12 cellular contexts compared by ENCODE assay signal in the genomic region with DNA sequence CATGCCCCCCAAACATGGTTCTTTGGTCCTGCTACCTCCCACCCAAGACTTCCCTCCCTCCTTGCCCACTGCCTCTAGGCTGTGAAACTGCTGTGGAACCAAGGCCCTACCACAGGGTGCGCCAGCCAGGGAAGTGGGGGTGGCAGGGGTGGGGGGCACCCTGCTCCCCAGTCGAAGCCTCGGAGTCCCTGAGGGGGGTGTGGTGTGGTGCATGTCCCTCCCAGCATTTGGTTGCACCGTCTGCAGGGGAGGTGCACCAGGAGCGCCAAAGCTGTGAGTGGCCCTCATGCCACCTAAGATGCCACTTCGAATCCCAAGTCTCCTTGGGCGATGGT. TPM values are rescaled to one million over a fixed set of nuclear protein-coding genes. Genes with fewer than 3 reads are reported as not detected.
DNase-seq lines count a peak whose midpoint lies in the region; ATAC-seq and FAIRE-seq lines count a peak whose summit lies in the region.
"Had no signal": no experiment of that assay in that cellular context is flagged by ENCODE, and none has a peak within 500 bp of the region (broad histone marks: within the 10 kb centered on the region; RNA-seq: fewer than 3 reads in every experiment).

No MANE protein-coding gene starts in this region.

- WGBS in aorta, 2 donors: 84 to 86% methylated on average over 7 of the region's 7 CpGs

- intact Hi-C loops in aorta (cut with DNase I): no loop called here

- H3K4me1 Mint-ChIP-seq in activated T-helper 17 cell treated with anti-CD3 and anti-CD28 coated beads, Interleukin-2, amount 50 U/mL, for 72 hours: no peaks in the 10 kb centered on the region

- no peaks in the 10 kb centered on the region for H3K27me3 ChIP-seq in BLaER1 treated with 17β-estradiol and CSF1 and Interleukin-3, amounts not matched to agents 10 nM and 100 nM
- no peaks in the 10 kb centered on the region for H3K27me3 ChIP-seq in muscle layer of duodenum (ENCODE audit: low read depth, low read length)
- no peaks in the 10 kb centered on the region for H3K27me3 ChIP-seq in aorta (ENCODE audit: control insufficient read depth in 1 of 2, insufficient read depth in 2 of 2, low read length in 1 of 2)

- H4K20me1 ChIP-seq in BLaER1 treated with 17β-estradiol and CSF1 and Interleukin-3, amounts not matched to agents 10 nM and 100 nM: peaks cover 32 to 66% (median 56%) of the 10 kb centered on the region in 11 experiments; a peak in 21 of 22 replicates

- H3K4me3 ChIP-seq in BLaER1 treated with 17β-estradiol and CSF1 and Interleukin-3, amounts not matched to agents 10 nM and 100 nM: peak overlapping the region; percentile 75 to 98 (median 88)
- peak overlapping the region; percentile 26 to 82 for H3K4me3 ChIP-seq in muscle layer of duodenum (ENCODE audit: low read depth in 1 of 2, low read length in 2 of 2)
- H3K4me3 ChIP-seq in aorta (ENCODE audit: low read length in 2 of 2): no peak overlapping the region

- peak overlapping the region; percentile 91 for H3K4me3 Mint-ChIP-seq in activated T-helper 17 cell treated with anti-CD3 and anti-CD28 coated beads, Interleukin-2, amount 50 U/mL, for 72 hours
- H3K4me3 Mint-ChIP-seq: brain had no signal

- H3K27ac ChIP-seq in BLaER1 treated with 17β-estradiol and CSF1 and Interleukin-3, amounts not matched to agents 10 nM and 100 nM: peak overlapping the region; percentile 78 to 95 (median 92)
- H3K27ac ChIP-seq in muscle layer of duodenum (ENCODE audit: low read length) (no peak overlapping the region), aorta (ENCODE audit: low read depth in 1 of 2, low read length in 2 of 2) (no peak overlapping the region)

- peaks cover 14 to 43% (median 38%) of the 10 kb centered on the region in 11 experiments for H3K36me3 ChIP-seq in BLaER1 treated with 17β-estradiol and CSF1 and Interleukin-3, amounts not matched to agents 10 nM and 100 nM
- H3K36me3 ChIP-seq in muscle layer of duodenum (ENCODE audit: control insufficient read depth in 1 of 2, insufficient read depth in 2 of 2, low read length in 2 of 2) (peaks cover 0 to 18% of the 10 kb centered on the region in 2 donors), aorta (ENCODE audit: control insufficient read depth in 1 of 2, insufficient read depth in 2 of 2, low read length in 1 of 2) (no peaks in the 10 kb centered on the region)

- H3K9ac ChIP-seq in BLaER1 treated with 17β-estradiol and CSF1 and Interleukin-3, amounts not matched to agents 10 nM and 100 nM: peak overlapping the region; percentile 86 to 93 (median 91)

- no peaks in the 10 kb centered on the region for H3K9me3 Mint-ChIP-seq in activated T-helper 17 cell treated with anti-CD3 and anti-CD28 coated beads, Interleukin-2, amount 50 U/mL, for 72 hours
- H3K9me3 Mint-ChIP-seq: brain had no signal

- peaks cover 29% of the 10 kb centered on the region for H3K36me3 Mint-ChIP-seq in activated T-helper 17 cell treated with anti-CD3 and anti-CD28 coated beads, Interleukin-2, amount 50 U/mL, for 72 hours (ENCODE audit: low read depth)
- H3K36me3 Mint-ChIP-seq: brain had no signal

- H3K27me3 Mint-ChIP-seq in activated T-helper 17 cell treated with anti-CD3 and anti-CD28 coated beads, Interleukin-2, amount 50 U/mL, for 72 hours: no peaks in the 10 kb centered on the region

- DNase-seq in GM18507 (ENCODE audit: extremely low spot score, insufficient read length, low read depth) (no peak), HuH-7.5 (ENCODE audit: low spot score) (no peak), urothelium cell line (ENCODE audit: low spot score) (no peak), epidermal melanocyte (ENCODE audit: insufficient read length, low spot score) (no peak), aorta (no peak)
- DNase-seq: NCI-H2171 treated with DMSO at 0.1 percent for 48 hours had no signal

- peak overlapping the region; percentile 93 to 100 (median 99) for H3K4me2 ChIP-seq in BLaER1 treated with 17β-estradiol and CSF1 and Interleukin-3, amounts not matched to agents 10 nM and 100 nM

- no peaks in the 10 kb centered on the region for H3K9me3 ChIP-seq in BLaER1 treated with 17β-estradiol and CSF1 and Interleukin-3, amounts not matched to agents 10 nM and 100 nM (replicated peaks in 1 of 11)
- H3K9me3 ChIP-seq in muscle layer of duodenum (ENCODE audit: control insufficient read depth in 1 of 2, low read length in 2 of 2) (no peaks in the 10 kb centered on the region), aorta (ENCODE audit: control insufficient read depth, low read length) (no peaks in the 10 kb centered on the region)

- peaks cover 61 to 93% (median 81%) of the 10 kb centered on the region in 10 experiments for H3K4me1 ChIP-seq in BLaER1 treated with 17β-estradiol and CSF1 and Interleukin-3, amounts not matched to agents 10 nM and 100 nM
- H3K4me1 ChIP-seq in muscle layer of duodenum (ENCODE audit: control insufficient read depth in 1 of 2, insufficient read depth in 2 of 2, low read length in 2 of 2): peaks cover 8 to 16% of the 10 kb centered on the region in 2 donors
- H3K4me1 ChIP-seq in aorta (ENCODE audit: control insufficient read depth in 1 of 2, insufficient read depth in 2 of 2, low read length in 2 of 2): no peaks in the 10 kb centered on the region

- H3K27ac Mint-ChIP-seq in activated T-helper 17 cell treated with anti-CD3 and anti-CD28 coated beads, Interleukin-2, amount 50 U/mL, for 72 hours: peak overlapping the region; percentile 87
- H3K27ac Mint-ChIP-seq: brain had no signal

- FAIRE-seq in GM18507 (lab: Jason Lieb, UNC) (peak; percentile 44), urothelium cell line (lab: Jason Lieb, UNC) (no peak)

- no peak for ATAC-seq in activated T-helper 17 cell treated with anti-CD3 and anti-CD28 coated beads, Interleukin-2, amount 50 U/mL, for 72 hours (replicated peaks)
- no peak for ATAC-seq in aorta (ENCODE audit: low FRiP score)
- ATAC-seq: left lobe of liver, Right ventricle myocardium inferior had no signal

RNA-seq across cellular contexts. Expression of gene RGS19, which starts 1.8 kb away (rescaled TPM):
- 10 to 100 TPM; 38.6 to 49.4 TPM for total RNA-seq in activated T-helper 17 cell treated with anti-CD3 and anti-CD28 coated beads, Interleukin-2, amount 50 U/mL, for 72 hours
- total RNA-seq in aorta: 10 to 100 TPM; 19.0 to 20.1 TPM
- 10 to 100 TPM; 10.8 to 23.8 TPM for polyA plus RNA-seq in aorta

RNA-seq across cellular contexts. Expression of gene OPRL1, which starts 2.4 kb away (rescaled TPM):
- total RNA-seq in activated T-helper 17 cell treated with anti-CD3 and anti-CD28 coated beads, Interleukin-2, amount 50 U/mL, for 72 hours: under 1 TPM; 0.48 to 0.56 TPM
- total RNA-seq in aorta: 1 to 10 TPM in 1 of 2 donors, under 1 TPM in 1; 0.78 to 2.9 TPM
- 1 to 10 TPM in 1 of 2 donors, under 1 TPM in 1; 0.72 to 1.1 TPM for polyA plus RNA-seq in aorta

RNA-seq across cellular contexts. Expression of gene LKAAEAR1, which starts 6.7 kb away (rescaled TPM):
- total RNA-seq in activated T-helper 17 cell treated with anti-CD3 and anti-CD28 coated beads, Interleukin-2, amount 50 U/mL, for 72 hours: under 1 TPM in 1 of 2 donors, not detected in 1; 0.71 TPM
- not detected for total RNA-seq in aorta
- polyA plus RNA-seq in aorta: not detected
- total RNA-seq: left lobe of liver, Right ventricle myocardium inferior had no signal

RNA-seq across cellular contexts. Expression of gene TCEA2, which starts 14.5 kb away (rescaled TPM):
- 10 to 100 TPM; 52.0 to 79.9 TPM for total RNA-seq in activated T-helper 17 cell treated with anti-CD3 and anti-CD28 coated beads, Interleukin-2, amount 50 U/mL, for 72 hours
- 10 to 100 TPM; 45.5 to 71.1 TPM for total RNA-seq in aorta
- polyA plus RNA-seq in aorta: 10 to 100 TPM; 26.2 to 80.1 TPM

RNA-seq across cellular contexts. Expression of gene SOX18, which starts 28.1 kb away (rescaled TPM):
- under 1 TPM; 0.13 to 0.22 TPM for total RNA-seq in activated T-helper 17 cell treated with anti-CD3 and anti-CD28 coated beads, Interleukin-2, amount 50 U/mL, for 72 hours
- 100 to 1,000 TPM in 1 of 2 donors, 10 to 100 TPM in 1; 43.2 to 186 TPM for total RNA-seq in aorta
- polyA plus RNA-seq in aorta: 1 to 10 TPM; 1.3 to 2.6 TPM

Comparison
In these comparisons a context has a peak if more than half of its experiments do, and no peak if none do; other contexts are left out.
1. H3K27ac ChIP-seq: peak in BLaER1 treated with 17β-estradiol and CSF1 and Interleukin-3, amounts not matched to agents 10 nM and 100 nM (11 of 11); none in muscle layer of duodenum (single experiment) and aorta (0 of 2).
2. H3K4me3 ChIP-seq: peak in BLaER1 treated with 17β-estradiol and CSF1 and Interleukin-3, amounts not matched to agents 10 nM and 100 nM (10 of 10) and muscle layer of duodenum (2 of 2); none in aorta (0 of 2).